In the genomic region with DNA sequence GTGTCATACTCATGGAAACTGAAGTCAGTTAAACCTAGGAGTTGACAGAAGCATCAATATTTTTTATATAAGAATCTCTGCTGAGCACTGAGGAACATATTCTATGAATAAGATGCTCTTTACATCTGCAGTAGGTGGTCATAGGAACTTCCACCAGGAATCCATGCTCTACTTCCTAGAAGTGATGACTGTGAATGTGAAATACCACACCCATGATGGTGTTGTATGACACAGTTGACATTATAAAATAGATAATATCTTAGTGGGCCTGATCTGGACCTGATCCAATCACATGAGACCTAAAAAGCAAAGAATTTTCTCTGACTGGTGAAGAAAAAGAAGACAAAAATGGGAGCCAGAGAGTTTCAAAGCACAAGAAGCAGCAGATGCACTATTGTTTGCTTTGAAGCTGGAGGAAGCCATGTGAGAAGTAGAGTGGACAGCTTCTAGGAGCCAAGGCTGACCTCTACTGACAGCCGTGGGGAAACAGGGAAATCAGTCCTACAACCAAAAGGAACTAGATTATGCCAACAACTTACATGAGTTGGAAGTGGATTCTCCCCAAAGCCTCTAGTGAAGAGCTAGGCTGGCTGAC, we compare ENCODE assay signal across 14 cellular contexts.
DNase-seq lines count a peak whose midpoint lies in the region; ATAC-seq, FAIRE-seq and TF ChIP-seq lines count a peak whose summit lies in the region.
"Had no signal": no experiment of that assay in that cellular context is flagged by ENCODE, and none has a peak within 500 bp of the region (broad histone marks: within the 10 kb centered on the region; RNA-seq: fewer than 3 reads in every experiment).

No MANE protein-coding gene starts in this region.

- H3K4me1 ChIP-seq in astrocyte (ENCODE audit: insufficient read depth, low read length): peaks cover 9% of the 10 kb centered on the region
- H3K4me1 ChIP-seq in trophoblast cell (ENCODE audit: control insufficient read depth in 1 of 2, insufficient read depth in 2 of 2, low read length in 2 of 2): no peaks in the 10 kb centered on the region
- no peaks in the 10 kb centered on the region for H3K4me1 ChIP-seq in upper lobe of left lung
- H3K4me1 ChIP-seq: pancreas had no signal

- H4K8ac ChIP-seq in trophoblast cell (ENCODE audit: low read depth, low read length): no peak overlapping the region

- ATAC-seq in activated CD4-positive, alpha-beta T cell treated with anti-CD3 and anti-CD28 coated beads for 36 hours: peak; percentile 39
- no peak for ATAC-seq in upper lobe of left lung (ENCODE audit: low FRiP score in 2 of 2)
- ATAC-seq: pancreas had no signal

- no peaks in the 10 kb centered on the region for H3K79me1 ChIP-seq in trophoblast cell (ENCODE audit: low read length)

- H3K4ac ChIP-seq in trophoblast cell (ENCODE audit: low read depth, low read length): no peak overlapping the region

- H3K27me3 Mint-ChIP-seq in activated CD4-positive, alpha-beta T cell treated with anti-CD3 and anti-CD28 coated beads for 36 hours: no peaks in the 10 kb centered on the region
- no peaks in the 10 kb centered on the region for H3K27me3 Mint-ChIP-seq in astrocyte (ENCODE audit: low read depth, unreplicated experiment)

- no peak overlapping the region for H2BK12ac ChIP-seq in trophoblast cell (ENCODE audit: low read length)

- WGBS in trophoblast cell (ENCODE audit: extremely low coverage, insufficient coverage, insufficient read length): no CpG with 5 or more reads among the region's 1 CpG
- WGBS in upper lobe of left lung, 2 donors: 82 to 90% methylated on average over 1 of the region's 1 CpG

- no peak overlapping the region for H2BK120ac ChIP-seq in trophoblast cell (ENCODE audit: insufficient read depth, low read length, poor library complexity)

- H3K9ac ChIP-seq in astrocyte (ENCODE audit: low read length) (no peak overlapping the region), trophoblast cell (ENCODE audit: low read length) (no peak overlapping the region)

- TF ChIP-seq CTCF in astrocyte (IDR thresholded peaks at IDR 0.05; ENCODE audit: insufficient read depth, low read depth, low read length): no peak
- peak in 1 of 6 experiments; percentile 16 for TF ChIP-seq CTCF in upper lobe of left lung (IDR thresholded peaks at IDR 0.05)

- no peak overlapping the region for H4K91ac ChIP-seq in trophoblast cell (ENCODE audit: low read depth, low read length)

- no peaks in the 10 kb centered on the region for H3K9me3 ChIP-seq in astrocyte (ENCODE audit: insufficient read depth, low read depth, low read length)
- H3K9me3 ChIP-seq in trophoblast cell (ENCODE audit: insufficient read depth, low read depth, low read length): no peaks in the 10 kb centered on the region
- H3K9me3 ChIP-seq in upper lobe of left lung: peaks cover 0 to 10% (median 3%) of the 10 kb centered on the region in 4 donors
- H3K9me3 ChIP-seq: pancreas had no signal

- intact Hi-C loops in activated CD4-positive, alpha-beta T cell treated with anti-CD3 and anti-CD28 coated beads for 36 hours (cut with DNase I, micrococcal nuclease): no loop called here
- intact Hi-C loops in posterior cingulate gyrus (cut with DNase I): no loop called here

- H3K36me3 Mint-ChIP-seq in activated CD4-positive, alpha-beta T cell treated with anti-CD3 and anti-CD28 coated beads for 36 hours (ENCODE audit: low read depth): no peaks in the 10 kb centered on the region
- no peaks in the 10 kb centered on the region for H3K36me3 Mint-ChIP-seq in astrocyte (ENCODE audit: low read depth, unreplicated experiment)

- H3K23ac ChIP-seq in trophoblast cell (ENCODE audit: low read length): no peak overlapping the region

- no peaks in the 10 kb centered on the region for H4K20me1 ChIP-seq in astrocyte (ENCODE audit: insufficient read depth, low read length)

- H3K79me2 ChIP-seq in astrocyte (ENCODE audit: insufficient read depth, low read length): no peaks in the 10 kb centered on the region
- H3K79me2 ChIP-seq in trophoblast cell (ENCODE audit: control insufficient read depth, insufficient read depth, low read length, poor library complexity): no peaks in the 10 kb centered on the region

- H3K27ac ChIP-seq in astrocyte (ENCODE audit: low read depth, low read length): peak overlapping the region; percentile 65
- H3K27ac ChIP-seq in trophoblast cell (ENCODE audit: low read depth, low read length): no peak overlapping the region
- no peak overlapping the region for H3K27ac ChIP-seq in upper lobe of left lung
- H3K27ac ChIP-seq: pancreas had no signal

- no peak overlapping the region for H4K12ac ChIP-seq in trophoblast cell (ENCODE audit: low read depth, low read length)

- FAIRE-seq in astrocyte (lab: Jason Lieb, UNC): no peak
- FAIRE-seq: GM19239, pancreas had no signal

- no peak overlapping the region for H3K4me3 Mint-ChIP-seq in activated CD4-positive, alpha-beta T cell treated with anti-CD3 and anti-CD28 coated beads for 36 hours
- no peak overlapping the region for H3K4me3 Mint-ChIP-seq in astrocyte (ENCODE audit: unreplicated experiment)

- TF ChIP-seq EP300 in upper lobe of left lung (IDR thresholded peaks at IDR 0.05): no peak

- POLR2A ChIA-PET in activated CD4-positive, alpha-beta T cell treated with anti-CD3 and anti-CD28 coated beads for 36 hours (lab: Charles Lee): no interaction called here

- no peak overlapping the region for H3K4me3 ChIP-seq in astrocyte (ENCODE audit: insufficient read depth, low read depth, low read length)
- no peak overlapping the region for H3K4me3 ChIP-seq in trophoblast cell (ENCODE audit: low read depth, low read length)
- no peak overlapping the region for H3K4me3 ChIP-seq in upper lobe of left lung
- H3K4me3 ChIP-seq: pancreas had no signal

- DNase-seq in activated CD4-positive, alpha-beta T cell treated with anti-CD3 and anti-CD28 coated beads for 36 hours: no peak
- DNase-seq in activated CD4-positive, alpha-beta T cell treated with anti-CD3 and anti-CD28 coated beads for 1 hour: no peak
- peak; percentile 27 for DNase-seq in M059J (ENCODE audit: low read depth)
- DNase-seq in astrocyte (ENCODE audit: low read depth): no peak
- DNase-seq in trophoblast cell: peak; percentile 35 to 61
- DNase-seq in NCI-H345 (lab: John Stamatoyannopoulos, UW): no peak
- no peak for DNase-seq in posterior cingulate gyrus
- DNase-seq in upper lobe of left lung: no peak
- DNase-seq: dermis blood vessel endothelial cell, DMS153, GOT3, pancreas, SHP77 treated with DMSO at 0.1 percent for 48 hours had no signal

- peaks cover 5% of the 10 kb centered on the region for H3K9me3 Mint-ChIP-seq in activated CD4-positive, alpha-beta T cell treated with anti-CD3 and anti-CD28 coated beads for 36 hours (ENCODE audit: low read depth)
- H3K9me3 Mint-ChIP-seq in astrocyte (ENCODE audit: unreplicated experiment): peaks cover 2% of the 10 kb centered on the region

- no peak for TF ChIP-seq POLR2A in upper lobe of left lung (IDR thresholded peaks at IDR 0.05)

- peak overlapping the region; percentile 63 for H3K4me2 ChIP-seq in astrocyte (ENCODE audit: low read length)
- H3K4me2 ChIP-seq in trophoblast cell (ENCODE audit: low read length): no peak overlapping the region

- H3K18ac ChIP-seq in trophoblast cell (ENCODE audit: low read length): no peak overlapping the region

- CTCF ChIA-PET in activated CD4-positive, alpha-beta T cell treated with anti-CD3 and anti-CD28 coated beads for 36 hours (lab: Charles Lee): no interaction called here

- no peak overlapping the region for H2AK5ac ChIP-seq in trophoblast cell (ENCODE audit: low read length)

- no peak overlapping the region for H2AFZ ChIP-seq in astrocyte (ENCODE audit: low read depth, low read length)
- no peak overlapping the region for H2AFZ ChIP-seq in trophoblast cell (ENCODE audit: insufficient read depth, low read length, poor library complexity)

- H3K27me3 ChIP-seq in astrocyte (ENCODE audit: insufficient read depth, low read length) (no peaks in the 10 kb centered on the region), trophoblast cell (ENCODE audit: insufficient read depth, low read length) (no peaks in the 10 kb centered on the region), upper lobe of left lung (no peaks in the 10 kb centered on the region)
- H3K27me3 ChIP-seq: pancreas had no signal

- H3K4me1 Mint-ChIP-seq in activated CD4-positive, alpha-beta T cell treated with anti-CD3 and anti-CD28 coated beads for 36 hours: peaks cover 10% of the 10 kb centered on the region
- H3K4me1 Mint-ChIP-seq in astrocyte (ENCODE audit: low read depth, unreplicated experiment): peaks cover 26% of the 10 kb centered on the region

- H3K36me3 ChIP-seq in astrocyte (ENCODE audit: insufficient read depth, low read length): no peaks in the 10 kb centered on the region
- no peaks in the 10 kb centered on the region for H3K36me3 ChIP-seq in trophoblast cell (ENCODE audit: control insufficient read depth in 1 of 2, insufficient read depth in 2 of 2, low read length in 2 of 2)
- no peaks in the 10 kb centered on the region for H3K36me3 ChIP-seq in upper lobe of left lung
- H3K36me3 ChIP-seq: pancreas had no signal

- H3K27ac Mint-ChIP-seq in activated CD4-positive, alpha-beta T cell treated with anti-CD3 and anti-CD28 coated beads for 36 hours: no peak overlapping the region
- peak overlapping the region; percentile 54 for H3K27ac Mint-ChIP-seq in astrocyte (ENCODE audit: unreplicated experiment)

- H3K14ac ChIP-seq in trophoblast cell (ENCODE audit: low read length): no peak overlapping the region

- no peak overlapping the region for H2BK5ac ChIP-seq in trophoblast cell (ENCODE audit: low read depth, low read length, poor library complexity)

Comparison
In these comparisons a context has a peak if more than half of its experiments do, and no peak if none do; other contexts are left out.
1. DNase-seq: peak in M059J (single experiment) and trophoblast cell (2 of 2); none in activated CD4-positive, alpha-beta T cell treated with anti-CD3 and anti-CD28 coated beads for 36 hours (single experiment), activated CD4-positive, alpha-beta T cell treated with anti-CD3 and anti-CD28 coated beads for 1 hour (single experiment), astrocyte (single experiment), NCI-H345 (single experiment), posterior cingulate gyrus (0 of 10) and upper lobe of left lung (0 of 2).